Comparison of ENCODE assay signal across 8 cellular contexts in genomic region chr17:33204701-33205100, GRCh38.
"Had no signal": no experiment of that assay in that cellular context is flagged by ENCODE, and none has a peak within 500 bp of the region (broad histone marks: within the 10 kb centered on the region; RNA-seq: fewer than 3 reads in every experiment).

No MANE protein-coding gene starts in this region.

- H3K4me3 ChIP-seq: K562 had no signal

- H3K27ac Mint-ChIP-seq: IgD-negative memory B cell had no signal

- ATAC-seq: HepG2, K562 had no signal

- H3K36me3 Mint-ChIP-seq: IgD-negative memory B cell had no signal

- H3K27ac ChIP-seq: HL-60, KMS-11 had no signal

- H3K4me1 Mint-ChIP-seq: IgD-negative memory B cell had no signal

- H3K9me3 Mint-ChIP-seq: IgD-negative memory B cell had no signal

- DNase-seq: IMR-90, KBM-7, KG1 had no signal

- H3K4me3 Mint-ChIP-seq: IgD-negative memory B cell had no signal
